ENCODE assay signal across 11 cellular contexts in genomic region chr7:12770227-12770975, GRCh38.
DNase-seq lines count a peak whose midpoint lies in the region; ATAC-seq, FAIRE-seq and TF ChIP-seq lines count a peak whose summit lies in the region.
"Had no signal": no experiment of that assay in that cellular context is flagged by ENCODE, and none has a peak within 500 bp of the region (broad histone marks: within the 10 kb centered on the region; RNA-seq: fewer than 3 reads in every experiment).

No MANE protein-coding gene starts in this region.

- peak overlapping the region; percentile 95 for H3K27ac ChIP-seq in endothelial cell of umbilical vein (ENCODE audit: insufficient read depth, low read depth, low read length)
- H3K27ac ChIP-seq in neural progenitor cell = no peak overlapping the region
- H3K27ac ChIP-seq in A673 (ENCODE audit: low read depth, low read length, poor library complexity, severe bottlenecking) = no peak overlapping the region

- H3K27me3 ChIP-seq in endothelial cell of umbilical vein (ENCODE audit: control insufficient read depth in 2 of 2, insufficient read depth in 2 of 2, low read length in 2 of 2) (no peaks in the 10 kb centered on the region), neural progenitor cell (no peaks in the 10 kb centered on the region), A673 (replicated peaks; ENCODE audit: insufficient read depth, low read depth, low read length, poor library complexity) (no peaks in the 10 kb centered on the region)

- peak overlapping the region; percentile 98 for H3K27ac Mint-ChIP-seq in neural progenitor cell
- H3K27ac Mint-ChIP-seq: activated naive CD8-positive, alpha-beta T cell; CD4-positive, alpha-beta T cell had no signal

- CTCF ChIA-PET in endothelial cell of umbilical vein (lab: Charles Lee) (interaction anchor here (1.0 to 2.6 kb wide), 13 partner anchors 9 to 492 kb away, joined by 3 to 35 read pairs (median 4); partner anchors contain the start of gene ARL4A), A673 (lab: Charles Lee) (no interaction called here)

- no peaks in the 10 kb centered on the region for H3K9me1 ChIP-seq in endothelial cell of umbilical vein (replicated peaks; ENCODE audit: control insufficient read depth, extremely low read depth, insufficient read depth, low read length)

- intact Hi-C loops in endothelial cell of umbilical vein (cut with micrococcal nuclease) = loop anchor here (2.0 to 5.0 kb wide), 3 partner anchors 180 to 347 kb away; no protein-coding TSS in a partner anchor
- intact Hi-C loops in A673 (cut with micrococcal nuclease; ENCODE audit: unreplicated experiment) = no loop called here

- H3K9me3 Mint-ChIP-seq in neural progenitor cell = peaks cover 14% of the 10 kb centered on the region
- H3K9me3 Mint-ChIP-seq: CD4-positive, alpha-beta T cell had no signal

- peaks cover 3% of the 10 kb centered on the region for H3K27me3 Mint-ChIP-seq in neural progenitor cell (ENCODE audit: insufficient read depth, low read depth)

- H3K9ac ChIP-seq in endothelial cell of umbilical vein (replicated peaks; ENCODE audit: extremely low read depth, insufficient read depth, low read length) (peak overlapping the region; percentile 55), neural progenitor cell (no peak overlapping the region)

- H3K4me1 ChIP-seq in endothelial cell of umbilical vein (ENCODE audit: control insufficient read depth, extremely low read depth, insufficient read depth, low read length) (peaks cover 33% of the 10 kb centered on the region), neural progenitor cell (peaks cover 23% of the 10 kb centered on the region), A673 (ENCODE audit: insufficient read depth, low read length, poor library complexity, severe bottlenecking) (peaks cover 17% of the 10 kb centered on the region)

- no peak for TF ChIP-seq CTCF in endothelial cell of umbilical vein (IDR thresholded peaks at IDR 0.05; ENCODE audit: extremely low read depth in 1 of 2, insufficient read depth in 1 of 2, low read depth in 1 of 2, low read length in 2 of 2)
- TF ChIP-seq CTCF in neural progenitor cell (IDR thresholded peaks at IDR 0.05) = no peak
- no peak for TF ChIP-seq CTCF in A673 (conservative IDR thresholded peaks at IDR 0.05; ENCODE audit: low read depth, low read length)

- POLR2A ChIA-PET in endothelial cell of umbilical vein (lab: Charles Lee) = interaction anchor here (0.7 to 1.7 kb wide), 6 partner anchors 9 to 253 kb away, joined by 3 to 15 read pairs (median 4); partner anchors contain the start of gene ARL4A
- POLR2A ChIA-PET in A673 (lab: Charles Lee; ENCODE audit: low non-redundant PET) = no interaction called here

- H3K36me3 ChIP-seq in endothelial cell of umbilical vein (ENCODE audit: control insufficient read depth in 2 of 2, extremely low read depth in 1 of 2, insufficient read depth in 2 of 2, low read length in 2 of 2) (no peaks in the 10 kb centered on the region), neural progenitor cell (no peaks in the 10 kb centered on the region), A673 (ENCODE audit: insufficient read depth, low read length, poor library complexity, severe bottlenecking) (no peaks in the 10 kb centered on the region)

- FAIRE-seq in H54 (lab: Jason Lieb, UNC) (peak; percentile 85), endothelial cell of umbilical vein (lab: Jason Lieb, UNC) (peak; percentile 26)

- H4K20me1 ChIP-seq in endothelial cell of umbilical vein (replicated peaks; ENCODE audit: control insufficient read depth, extremely low read depth, insufficient read depth, low read length) (no peaks in the 10 kb centered on the region), neural progenitor cell (ENCODE audit: low read depth) (no peaks in the 10 kb centered on the region)

- no peak for DNase-seq in H54 (ENCODE audit: insufficient read length, low spot score)
- DNase-seq in NCI-H510A (lab: John Stamatoyannopoulos, UW) = peak; percentile 3
- DNase-seq in endothelial cell of umbilical vein (ENCODE audit: low read depth, low spot score) = peak; percentile 79
- no peak for DNase-seq in neural progenitor cell (ENCODE audit: low spot score)
- no peak for DNase-seq in NCI-H82 treated with DMSO at 0.1 percent for 48 hours (lab: John Stamatoyannopoulos, UW; ENCODE audit: unreplicated experiment)
- no peak for DNase-seq in A673 (ENCODE audit: low spot score)
- DNase-seq: activated CD4-positive, alpha-beta T cell treated with anti-CD3 and anti-CD28 coated beads for 1 hour; CD4-positive, alpha-beta T cell had no signal

- H3K4me3 ChIP-seq in endothelial cell of umbilical vein (replicated peaks in 1 of 3; ENCODE audit: insufficient read depth in 1 of 3, low read depth in 1 of 3, low read length in 3 of 3) (peak overlapping the region in 1 of 3 experiments; percentile 38), neural progenitor cell (no peak overlapping the region), A673 (ENCODE audit: low read depth, low read length, poor library complexity, severe bottlenecking) (no peak overlapping the region)

- dilution Hi-C loops in endothelial cell of umbilical vein (cut with MboI; ENCODE audit: extremely low pct_ligation_motif_present, low sequenced_read_pairs) = no loop called here

- H3K9me3 ChIP-seq in endothelial cell of umbilical vein (replicated peaks; ENCODE audit: control insufficient read depth, insufficient read depth, low read length) (no peaks in the 10 kb centered on the region), neural progenitor cell (ENCODE audit: low read depth) (peaks cover 5% of the 10 kb centered on the region), A673 (ENCODE audit: low read depth, low read length, poor library complexity, severe bottlenecking) (peaks cover 3% of the 10 kb centered on the region)

- H3K79me2 ChIP-seq in endothelial cell of umbilical vein (ENCODE audit: control insufficient read depth, insufficient read depth, low read length) (no peaks in the 10 kb centered on the region), neural progenitor cell (ENCODE audit: low read depth) (no peaks in the 10 kb centered on the region)

- H3K4me1 Mint-ChIP-seq in neural progenitor cell = peaks cover 29% of the 10 kb centered on the region

- TF ChIP-seq POLR2A in H54 (IDR thresholded peaks at IDR 0.05; ENCODE audit: low read depth, low read length) (no peak), endothelial cell of umbilical vein (IDR thresholded peaks at IDR 0.05; ENCODE audit: low read depth, low read length) (no peak)

- no peak overlapping the region for H3K4me3 Mint-ChIP-seq in neural progenitor cell
- H3K4me3 Mint-ChIP-seq: activated naive CD8-positive, alpha-beta T cell; CD4-positive, alpha-beta T cell had no signal

- BruUV-seq in endothelial cell of umbilical vein (replicated peaks; lab: Mats Ljungman, UMichigan) (no TSS peak), A673 (replicated peaks; lab: Mats Ljungman, UMichigan) (no TSS peak)

- H2AFZ ChIP-seq in endothelial cell of umbilical vein (ENCODE audit: low read depth, low read length) (peak overlapping the region; percentile 33), neural progenitor cell (replicated peaks) (peak overlapping the region; percentile 64)

- H3K4me2 ChIP-seq in endothelial cell of umbilical vein (ENCODE audit: insufficient read depth, low read length) = peak overlapping the region; percentile 95
- no peak overlapping the region for H3K4me2 ChIP-seq in neural progenitor cell

- ATAC-seq in GM19395 (IDR thresholded peaks at IDR 0.05; ENCODE audit: unreplicated experiment) (no peak), GM18873 (IDR thresholded peaks at IDR 0.05; ENCODE audit: low FRiP score, unreplicated experiment) (no peak)

- H3F3A ChIP-seq in neural progenitor cell (ENCODE audit: low read depth) = no peaks in the 10 kb centered on the region

- peaks cover 13% of the 10 kb centered on the region for H3K36me3 Mint-ChIP-seq in neural progenitor cell
- H3K36me3 Mint-ChIP-seq: activated naive CD8-positive, alpha-beta T cell had no signal

TF ChIP-seq in endothelial cell of umbilical vein, 7 proteins besides CTCF, POLR2A, EP300 and RAD21:
- TF ChIP-seq MYC (IDR thresholded peaks at IDR 0.05; ENCODE audit: low read depth, low read length) (no peak), JUN (IDR thresholded peaks at IDR 0.05; ENCODE audit: borderline replicate concordance, insufficient read depth, insufficient read length, low read depth) (no peak), FOS (IDR thresholded peaks at IDR 0.05; ENCODE audit: borderline replicate concordance, insufficient read depth, low read length) (no peak), EZH2 (IDR thresholded peaks at IDR 0.05; ENCODE audit: borderline replicate concordance, low read depth, low read length, severe bottlenecking) (no peak)

Comparison
In these comparisons a context has a peak if more than half of its experiments do, and no peak if none do; other contexts are left out.
1. DNase-seq: peak in NCI-H510A (single experiment) and endothelial cell of umbilical vein (single experiment); none in H54 (single experiment), neural progenitor cell (single experiment), NCI-H82 treated with DMSO at 0.1 percent for 48 hours (single experiment) and A673 (single experiment).